8 cellular contexts compared by ENCODE assay signal in genomic region chr2:168118733-168119518, GRCh38.
DNase-seq lines count a peak whose midpoint lies in the region; ATAC-seq and TF ChIP-seq lines count a peak whose summit lies in the region.

No MANE protein-coding gene starts in this region.

- no peak overlapping the region for H3K4me3 ChIP-seq in GM12875 (ENCODE audit: low read depth, low read length)

- peak; percentile 43; the same call in 1 of the 2 replicates for TF ChIP-seq CTCF in GM12875 (IDR thresholded peaks at IDR 0.05; ENCODE audit: borderline replicate concordance, insufficient read depth, low read depth, low read length)
- TF ChIP-seq CTCF in VCaP (conservative IDR thresholded peaks at IDR 0.05): peak; percentile 75

- H3K27ac ChIP-seq in VCaP: no peak overlapping the region

- peak; percentile 54 for DNase-seq in AG20443 (ENCODE audit: low spot score)
- DNase-seq in NCI-H2029 treated with DMSO at 0.1 percent for 48 hours (lab: John Stamatoyannopoulos, UW): peak; percentile 69
- peak; percentile 80 for DNase-seq in globus pallidus (ENCODE audit: low spot score)
- DNase-seq in putamen (ENCODE audit: low spot score): peak; percentile 79

- peak; percentile 78 for ATAC-seq in HG02885 (IDR thresholded peaks at IDR 0.05; ENCODE audit: poor library complexity, unreplicated experiment)
- ATAC-seq in GM19467 (IDR thresholded peaks at IDR 0.05; ENCODE audit: unreplicated experiment): no peak
